ENCODE assay signal across 9 cellular contexts in the genomic region with DNA sequence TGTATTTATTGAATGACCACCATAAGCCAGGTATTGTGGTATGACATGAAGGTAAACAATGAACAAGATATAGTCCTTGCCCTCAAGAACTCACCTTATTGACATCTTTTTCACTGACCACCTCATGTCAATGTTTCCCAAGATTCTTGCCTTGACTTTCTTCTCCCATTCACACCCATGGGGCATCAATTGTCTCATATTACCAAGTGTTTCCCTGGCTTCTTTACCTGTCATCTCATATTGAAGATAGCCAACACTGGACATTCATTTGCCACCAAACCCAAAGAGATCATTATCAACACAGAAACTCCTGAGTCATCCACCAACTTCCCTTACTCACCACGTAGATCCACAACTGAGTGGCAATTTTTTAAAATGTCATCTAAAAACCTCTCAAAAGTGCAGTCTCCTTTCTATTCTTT.
DNase-seq lines count a peak whose midpoint lies in the region; ATAC-seq and TF ChIP-seq lines count a peak whose summit lies in the region.
"Had no signal": no experiment of that assay in that cellular context is flagged by ENCODE, and none has a peak within 500 bp of the region (broad histone marks: within the 10 kb centered on the region; RNA-seq: fewer than 3 reads in every experiment).

No MANE protein-coding gene starts in this region.

- H3K4me1 Mint-ChIP-seq in memory B cell = peaks cover 18% of the 10 kb centered on the region

- H3K4me3 Mint-ChIP-seq in memory B cell = no peak overlapping the region

- CTCF ChIA-PET in GM10248 (lab: Yijun Ruan, JAX) = interaction anchor here (0.7 kb wide), 1 partner anchor 47 kb away, joined by 3 read pairs; no protein-coding TSS in a partner anchor

- no peak for TF ChIP-seq CTCF in GM10248 (IDR thresholded peaks at IDR 0.05; ENCODE audit: control extremely low read depth, extremely low read depth, low read depth, missing control alignments)

- peak overlapping the region; percentile 4 for H3K27ac Mint-ChIP-seq in memory B cell

- POLR2A ChIA-PET in GM10248 (lab: Yijun Ruan, JAX) = no interaction called here

- DNase-seq in NOMO-1 (lab: John Stamatoyannopoulos, UW; ENCODE audit: unreplicated experiment in 2 of 2) = peak; percentile 36 to 58
- DNase-seq in memory B cell (ENCODE audit: low spot score in 2 of 2) = no peak
- no peak for DNase-seq in T1000 (lab: John Stamatoyannopoulos, UW)
- no peak for DNase-seq in GM10248 (ENCODE audit: extremely low spot score)
- DNase-seq in NCI-H2196 treated with DMSO at 0.1 percent for 48 hours (lab: John Stamatoyannopoulos, UW; ENCODE audit: unreplicated experiment) = no peak
- DNase-seq in ecto neural progenitor cell (ENCODE audit: low spot score) = no peak
- DNase-seq: NCI-H524 treated with DMSO at 0.1 percent for 48 hours had no signal

- peaks cover 1% of the 10 kb centered on the region for H3K9me3 Mint-ChIP-seq in memory B cell

- peaks cover 6% of the 10 kb centered on the region for H3K27me3 Mint-ChIP-seq in memory B cell

- ATAC-seq in GM19023 (IDR thresholded peaks at IDR 0.05; ENCODE audit: unreplicated experiment) (peak; percentile 44), HG02759 (IDR thresholded peaks at IDR 0.05; ENCODE audit: unreplicated experiment) (peak; percentile 56), memory B cell (ENCODE audit: low read depth) (no peak)

- H3K36me3 Mint-ChIP-seq in memory B cell = peaks cover 4% of the 10 kb centered on the region

Comparison
In these comparisons a context has a peak if more than half of its experiments do, and no peak if none do; other contexts are left out.
1. DNase-seq: peak in NOMO-1 (2 of 2); none in memory B cell (0 of 2), T1000 (single experiment), GM10248 (single experiment), NCI-H2196 treated with DMSO at 0.1 percent for 48 hours (single experiment) and ecto neural progenitor cell (single experiment).